In genomic region chr16:53081686-53082407, GRCh38 we compare ENCODE assay signal across 21 cellular contexts. TPM values are rescaled to one million over a fixed set of nuclear protein-coding genes. Genes with fewer than 3 reads are reported as not detected.
DNase-seq lines count a peak whose midpoint lies in the region; ATAC-seq and TF ChIP-seq lines count a peak whose summit lies in the region.
"Had no signal": no experiment of that assay in that cellular context is flagged by ENCODE, and none has a peak within 500 bp of the region (broad histone marks: within the 10 kb centered on the region; RNA-seq: fewer than 3 reads in every experiment).

No MANE protein-coding gene starts in this region.

- DNase-seq in adrenal gland (peak in 1 of 7 donors; percentile 48), NCI-H2171 treated with DMSO at 0.1 percent for 48 hours (lab: John Stamatoyannopoulos, UW) (no peak), lower leg skin (ENCODE audit: low spot score in 2 of 2) (no peak)
- DNase-seq in activated effector memory CD4-positive, alpha-beta T cell treated with Interleukin-2 at 50 U/mL for 16 hours, result no peak
- no peak for DNase-seq in activated T-cell treated with anti-CD3 and anti-CD28 coated beads, Interleukin-2, amount 50 U/mL, for 72 hours
- DNase-seq: Calu3; cerebellar nuclear complex; foreskin fibroblast; hypothalamus; Kasumi-1; NCI-H1930; NCI-H82; stimulated activated CD4-positive, alpha-beta T cell treated with anti-CD3 and anti-CD28 coated beads, Interleukin-4, amount 100 ng/mL, for 4 hours; stimulated activated naive CD4-positive, alpha-beta T cell treated with Interleukin-2 at 50 U/mL for 16 hours; T-helper 9 cell; tibial artery had no signal

- H3K27me3 ChIP-seq in adrenal gland (no peaks in the 10 kb centered on the region), gastroesophageal sphincter (no peaks in the 10 kb centered on the region)
- H3K27me3 ChIP-seq: tibial artery had no signal

- no peaks in the 10 kb centered on the region for H3K9me3 Mint-ChIP-seq in activated T-cell treated with anti-CD3 and anti-CD28 coated beads, Interleukin-2, amount 50 U/mL, for 72 hours
- H3K9me3 Mint-ChIP-seq: CD14-positive monocyte had no signal

- H3K36me3 ChIP-seq in HEK293 (ENCODE audit: control insufficient read depth in 2 of 2, insufficient read depth in 1 of 2, low read length in 2 of 2) (no peaks in the 10 kb centered on the region; a peak in 1 of 3 replicates), adrenal gland (replicated peaks in 1 of 2) (no peaks in the 10 kb centered on the region), gastroesophageal sphincter (no peaks in the 10 kb centered on the region)
- H3K36me3 ChIP-seq: tibial artery had no signal

- H3K4me3 Mint-ChIP-seq in activated T-cell treated with anti-CD3 and anti-CD28 coated beads, Interleukin-2, amount 50 U/mL, for 72 hours, result no peak overlapping the region
- H3K4me3 Mint-ChIP-seq: activated naive CD8-positive, alpha-beta T cell; CD14-positive monocyte had no signal

- CTCF ChIA-PET in HEK293 (lab: Yijun Ruan, JAX), result interaction anchor here (0.7 kb wide), 1 partner anchor 156 kb away, joined by 5 read pairs; no protein-coding TSS in a partner anchor

- no peak overlapping the region for H3K27ac ChIP-seq in HEK293 (ENCODE audit: extremely low read depth, low read depth, low read length)
- H3K27ac ChIP-seq in adrenal gland, result peak overlapping the region in 4 of 5 donors; percentile 71 to 95 (median 86)
- peak overlapping the region in 3 of 4 donors; percentile 63 to 75 (median 75) for H3K27ac ChIP-seq in gastroesophageal sphincter
- H3K27ac ChIP-seq in skin epidermis, result peak overlapping the region in 16 of 21 experiments; percentile 4 to 87 (median 70)

- ATAC-seq in gastroesophageal sphincter, result no peak
- no peak for ATAC-seq in activated T-cell treated with anti-CD3 and anti-CD28 coated beads, Interleukin-2, amount 50 U/mL, for 72 hours (replicated peaks in 1 of 2)

- no peaks in the 10 kb centered on the region for H3K36me3 Mint-ChIP-seq in activated T-cell treated with anti-CD3 and anti-CD28 coated beads, Interleukin-2, amount 50 U/mL, for 72 hours (ENCODE audit: insufficient read depth in 2 of 2)

- no peak overlapping the region for H3K27ac Mint-ChIP-seq in activated T-cell treated with anti-CD3 and anti-CD28 coated beads, Interleukin-2, amount 50 U/mL, for 72 hours
- H3K27ac Mint-ChIP-seq: activated naive CD8-positive, alpha-beta T cell; CD14-positive monocyte had no signal

- TF ChIP-seq CTCF in HEK293 (tag by site-specific recombination; IDR thresholded peaks at IDR 0.05) (no peak), adrenal gland (IDR thresholded peaks at IDR 0.05) (no peak), gastroesophageal sphincter (IDR thresholded peaks at IDR 0.05) (no peak), lower leg skin (IDR thresholded peaks at IDR 0.05) (no peak)

- no peaks in the 10 kb centered on the region for H3K9me3 ChIP-seq in HEK293 (ENCODE audit: control insufficient read depth, insufficient read depth, low read depth, low read length)
- H3K9me3 ChIP-seq in adrenal gland (replicated peaks in 1 of 3), result no peaks in the 10 kb centered on the region
- H3K9me3 ChIP-seq in gastroesophageal sphincter, result no peaks in the 10 kb centered on the region
- H3K9me3 ChIP-seq: tibial artery had no signal

- intact Hi-C loops in adrenal gland (cut with DNase I), result no loop called here
- intact Hi-C loops in lower leg skin (cut with DNase I; ENCODE audit: low total_unique reads), result no loop called here

- peaks cover 7% of the 10 kb centered on the region for H3K4me1 Mint-ChIP-seq in activated T-cell treated with anti-CD3 and anti-CD28 coated beads, Interleukin-2, amount 50 U/mL, for 72 hours (ENCODE audit: low read depth)

- no peak overlapping the region for H3K4me3 ChIP-seq in HEK293 (ENCODE audit: low read depth, low read length)
- no peak overlapping the region for H3K4me3 ChIP-seq in adrenal gland
- no peak overlapping the region for H3K4me3 ChIP-seq in gastroesophageal sphincter
- H3K4me3 ChIP-seq in skin epidermis, result no peak overlapping the region
- H3K4me3 ChIP-seq in lower leg skin (ENCODE audit: low read depth, poor library complexity, severe bottlenecking), result no peak overlapping the region
- H3K4me3 ChIP-seq: tibial artery had no signal

- TF ChIP-seq POLR2A in adrenal gland (IDR thresholded peaks at IDR 0.05) (no peak), gastroesophageal sphincter (IDR thresholded peaks at IDR 0.05) (no peak), lower leg skin (IDR thresholded peaks at IDR 0.05) (no peak)

- POLR2A ChIA-PET in HEK293 (lab: Yijun Ruan, JAX), result no interaction called here

- TF ChIP-seq EP300 in gastroesophageal sphincter (IDR thresholded peaks at IDR 0.05), result no peak

- WGBS in adrenal gland, 4 donors, result 94 to 97% (median 97%) methylated on average over 3 of the region's 3 CpGs
- 91 to 100% methylated on average over 2 to 3 of the region's 3 CpGs for WGBS in gastroesophageal sphincter (ENCODE audit: low coverage in 1 of 2), 2 donors
- WGBS in lower leg skin, 2 donors, result 91 to 93% methylated on average over 3 of the region's 3 CpGs

- no peaks in the 10 kb centered on the region for H3K27me3 Mint-ChIP-seq in activated T-cell treated with anti-CD3 and anti-CD28 coated beads, Interleukin-2, amount 50 U/mL, for 72 hours (ENCODE audit: low read depth)
- H3K27me3 Mint-ChIP-seq: activated naive CD8-positive, alpha-beta T cell had no signal

- H3K4me1 ChIP-seq in HEK293 (ENCODE audit: control insufficient read depth, insufficient read depth, low read length) (peaks cover 8% of the 10 kb centered on the region; the same call in 1 of the 2 replicates), adrenal gland (replicated peaks in 1 of 2) (peaks cover 49 to 72% of the 10 kb centered on the region in 2 donors), gastroesophageal sphincter (peaks cover 0 to 79% (median 33%) of the 10 kb centered on the region in 3 donors)

TF ChIP-seq in HEK293, 187 proteins besides CTCF, POLR2A, EP300 and RAD21 (continues in another document):
- TF ChIP-seq GFI1B (tag by site-specific recombination; IDR thresholded peaks at IDR 0.05), result 0 out of 2 replicates have a peak, but pooled peaks have one; percentile 43
- no peak for TF ChIP-seq MYNN (tag by site-specific recombination; IDR thresholded peaks at IDR 0.05; ENCODE audit: borderline replicate concordance)
- TF ChIP-seq, protein P1, sequence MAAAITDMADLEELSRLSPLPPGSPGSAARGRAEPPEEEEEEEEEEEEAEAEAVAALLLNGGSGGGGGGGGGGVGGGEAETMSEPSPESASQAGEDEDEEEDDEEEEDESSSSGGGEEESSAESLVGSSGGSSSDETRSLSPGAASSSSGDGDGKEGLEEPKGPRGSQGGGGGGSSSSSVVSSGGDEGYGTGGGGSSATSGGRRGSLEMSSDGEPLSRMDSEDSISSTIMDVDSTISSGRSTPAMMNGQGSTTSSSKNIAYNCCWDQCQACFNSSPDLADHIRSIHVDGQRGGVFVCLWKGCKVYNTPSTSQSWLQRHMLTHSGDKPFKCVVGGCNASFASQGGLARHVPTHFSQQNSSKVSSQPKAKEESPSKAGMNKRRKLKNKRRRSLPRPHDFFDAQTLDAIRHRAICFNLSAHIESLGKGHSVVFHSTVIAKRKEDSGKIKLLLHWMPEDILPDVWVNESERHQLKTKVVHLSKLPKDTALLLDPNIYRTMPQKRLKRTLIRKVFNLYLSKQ (tag by site-specific recombination; IDR thresholded peaks at IDR 0.05; ENCODE audit: borderline replicate concordance), result 0 out of 2 replicates have a peak, but pooled peaks have one; percentile 33
- 0 out of 2 replicates have a peak, but pooled peaks have one; percentile 82 for TF ChIP-seq ZNF138 (tag by site-specific recombination; IDR thresholded peaks at IDR 0.05; ENCODE audit: borderline replicate concordance)
- peak; percentile 52 for TF ChIP-seq ZNF433 (tag by site-specific recombination; IDR thresholded peaks at IDR 0.05; ENCODE audit: low read depth)
- TF ChIP-seq ZNF585B (tag by site-specific recombination; IDR thresholded peaks at IDR 0.05), result no peak
- peak; percentile 59 for TF ChIP-seq ZBTB8A (tag by site-specific recombination; IDR thresholded peaks at IDR 0.05)
- peak; percentile 66; the same call in 1 of the 2 replicates for TF ChIP-seq ZNF664 (tag by site-specific recombination; IDR thresholded peaks at IDR 0.05)
- TF ChIP-seq, protein P2, sequence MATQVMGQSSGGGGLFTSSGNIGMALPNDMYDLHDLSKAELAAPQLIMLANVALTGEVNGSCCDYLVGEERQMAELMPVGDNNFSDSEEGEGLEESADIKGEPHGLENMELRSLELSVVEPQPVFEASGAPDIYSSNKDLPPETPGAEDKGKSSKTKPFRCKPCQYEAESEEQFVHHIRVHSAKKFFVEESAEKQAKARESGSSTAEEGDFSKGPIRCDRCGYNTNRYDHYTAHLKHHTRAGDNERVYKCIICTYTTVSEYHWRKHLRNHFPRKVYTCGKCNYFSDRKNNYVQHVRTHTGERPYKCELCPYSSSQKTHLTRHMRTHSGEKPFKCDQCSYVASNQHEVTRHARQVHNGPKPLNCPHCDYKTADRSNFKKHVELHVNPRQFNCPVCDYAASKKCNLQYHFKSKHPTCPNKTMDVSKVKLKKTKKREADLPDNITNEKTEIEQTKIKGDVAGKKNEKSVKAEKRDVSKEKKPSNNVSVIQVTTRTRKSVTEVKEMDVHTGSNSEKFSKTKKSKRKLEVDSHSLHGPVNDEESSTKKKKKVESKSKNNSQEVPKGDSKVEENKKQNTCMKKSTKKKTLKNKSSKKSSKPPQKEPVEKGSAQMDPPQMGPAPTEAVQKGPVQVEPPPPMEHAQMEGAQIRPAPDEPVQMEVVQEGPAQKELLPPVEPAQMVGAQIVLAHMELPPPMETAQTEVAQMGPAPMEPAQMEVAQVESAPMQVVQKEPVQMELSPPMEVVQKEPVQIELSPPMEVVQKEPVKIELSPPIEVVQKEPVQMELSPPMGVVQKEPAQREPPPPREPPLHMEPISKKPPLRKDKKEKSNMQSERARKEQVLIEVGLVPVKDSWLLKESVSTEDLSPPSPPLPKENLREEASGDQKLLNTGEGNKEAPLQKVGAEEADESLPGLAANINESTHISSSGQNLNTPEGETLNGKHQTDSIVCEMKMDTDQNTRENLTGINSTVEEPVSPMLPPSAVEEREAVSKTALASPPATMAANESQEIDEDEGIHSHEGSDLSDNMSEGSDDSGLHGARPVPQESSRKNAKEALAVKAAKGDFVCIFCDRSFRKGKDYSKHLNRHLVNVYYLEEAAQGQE (tag by site-specific recombination; IDR thresholded peaks at IDR 0.05), result peak; percentile 66

RNA-seq across cellular contexts. Expression of gene CHD9, which starts 27.1 kb away (rescaled TPM):
- 10 to 100 TPM; 28.3 to 95.9 (median 61.2) TPM for total RNA-seq in adrenal gland
- polyA plus RNA-seq in adrenal gland, result 10 to 100 TPM; 10.0 to 29.7 (median 27.3) TPM
- total RNA-seq in gastroesophageal sphincter, result 10 to 100 TPM; 46.8 to 85.5 (median 55.6) TPM
- total RNA-seq in lower leg skin, result 10 to 100 TPM; 49.2 to 85.7 (median 67.7) TPM
- 10 to 100 TPM; 16.7 to 17.4 TPM for total RNA-seq in activated T-cell treated with anti-CD3 and anti-CD28 coated beads, Interleukin-2, amount 50 U/mL, for 72 hours

RNA-seq across cellular contexts. Expression of gene CHD9NB, which starts 29.1 kb away (rescaled TPM):
- total RNA-seq in adrenal gland (1 to 10 TPM in 1 of 8 donors, under 1 TPM in 7; 0.19 to 1.3 (median 0.56) TPM), gastroesophageal sphincter (1 to 10 TPM in 1 of 4 donors, under 1 TPM in 1, not detected in 2; 0.17 to 1.1 TPM), lower leg skin (10 to 100 TPM in 2 of 4 donors, 1 to 10 TPM in 2; 4.6 to 15.4 (median 10.0) TPM)
- under 1 TPM; 0.11 to 0.64 (median 0.40) TPM for polyA plus RNA-seq in adrenal gland
- under 1 TPM; 0.19 to 0.46 TPM for total RNA-seq in activated T-cell treated with anti-CD3 and anti-CD28 coated beads, Interleukin-2, amount 50 U/mL, for 72 hours
- polyA plus RNA-seq: CD14-positive monocyte had no signal
